In the genomic region with DNA sequence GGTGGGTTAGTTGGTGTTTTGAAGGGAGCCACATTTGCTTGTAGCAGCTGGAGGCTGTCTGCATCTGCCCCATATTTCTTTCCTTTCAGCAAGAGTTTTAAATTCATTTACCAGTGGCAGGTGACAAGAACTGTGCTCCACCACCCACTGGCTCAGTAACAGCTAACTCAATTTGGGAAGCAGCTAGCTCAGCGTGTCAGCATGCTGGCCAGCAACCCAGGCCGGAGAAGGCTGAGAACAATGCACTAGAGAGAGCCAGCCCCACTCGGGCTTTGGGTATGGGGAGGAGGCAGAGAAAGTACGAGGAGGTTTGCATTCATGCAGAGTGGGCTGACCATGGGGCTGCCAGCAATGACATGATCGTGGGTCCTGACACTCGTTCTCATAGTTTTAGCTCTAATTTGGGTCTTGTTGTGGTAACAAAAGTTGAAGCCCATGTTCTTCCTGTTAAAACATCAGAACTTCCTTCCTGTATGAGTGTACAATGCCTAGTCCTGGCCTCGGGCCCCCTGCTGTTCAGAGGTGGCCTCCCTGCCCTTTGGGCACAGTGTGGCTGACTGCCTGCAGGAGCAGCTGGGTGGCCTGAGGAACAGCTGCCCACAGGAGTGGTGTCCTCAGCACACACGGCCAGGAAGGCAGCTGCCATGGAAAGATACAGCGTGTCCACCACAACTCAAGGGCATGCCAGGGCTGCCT, we compare ENCODE assay signal across 8 cellular contexts. TPM values are rescaled to one million over a fixed set of nuclear protein-coding genes. Genes with fewer than 3 reads are reported as not detected.
A peak's percentile ranks its signal among the peaks of the same experiment; 100 is the strongest.
DNase-seq lines count a peak whose midpoint lies in the region; ATAC-seq and TF ChIP-seq lines count a peak whose summit lies in the region.

No MANE protein-coding gene starts in this region.

- no peaks in the 10 kb centered on the region for H3K27me3 ChIP-seq in OCI-LY1 (ENCODE audit: insufficient read depth, low read length)

- H3K4me2 ChIP-seq in OCI-LY1 (ENCODE audit: low read length) = peak overlapping the region; percentile 3; the same call in 1 of the 2 replicates

- H3K9ac ChIP-seq in OCI-LY1 (ENCODE audit: low read length) = no peak overlapping the region

- peak overlapping the region; percentile 56 to 81 for H3K4me3 Mint-ChIP-seq in CD14-positive monocyte
- peak overlapping the region; percentile 81 for H3K4me3 Mint-ChIP-seq in central memory CD8-positive, alpha-beta T cell
- peak overlapping the region; percentile 42 to 87 (median 72) for H3K4me3 Mint-ChIP-seq in naive thymus-derived CD8-positive, alpha-beta T cell

- H3F3A ChIP-seq in OCI-LY1 (ENCODE audit: insufficient read depth, low read length) = no peaks in the 10 kb centered on the region

- peaks cover 39% of the 10 kb centered on the region for H3K4me1 ChIP-seq in OCI-LY1 (ENCODE audit: insufficient read depth, low read length, severe bottlenecking)

- peaks cover 92% of the 10 kb centered on the region for H3K4me1 Mint-ChIP-seq in CD14-positive monocyte
- H3K4me1 Mint-ChIP-seq in central memory CD8-positive, alpha-beta T cell = peaks cover 91% of the 10 kb centered on the region
- H3K4me1 Mint-ChIP-seq in naive thymus-derived CD8-positive, alpha-beta T cell = peaks cover 50 to 94% (median 92%) of the 10 kb centered on the region in 4 donors

- ATAC-seq in central memory CD8-positive, alpha-beta T cell (replicated peaks; ENCODE audit: extremely low read depth, poor library complexity, severe bottlenecking) = peak; percentile 79
- ATAC-seq in naive thymus-derived CD8-positive, alpha-beta T cell = peak; percentile 70 to 79
- ATAC-seq in HG02870 (IDR thresholded peaks at IDR 0.05; ENCODE audit: unreplicated experiment) = no peak

- no peaks in the 10 kb centered on the region for H3K27me3 Mint-ChIP-seq in CD14-positive monocyte (ENCODE audit: low read depth in 3 of 3)
- no peaks in the 10 kb centered on the region for H3K27me3 Mint-ChIP-seq in central memory CD8-positive, alpha-beta T cell
- no peaks in the 10 kb centered on the region for H3K27me3 Mint-ChIP-seq in naive thymus-derived CD8-positive, alpha-beta T cell

- no peaks in the 10 kb centered on the region for H3K9me3 ChIP-seq in OCI-LY1 (ENCODE audit: low read length)

- TF ChIP-seq CTCF in CD14-positive monocyte (IDR thresholded peaks at IDR 0.05) = peak; percentile 79
- peak; percentile 10; the same call in 1 of the 2 replicates for TF ChIP-seq CTCF in OCI-LY1 (IDR thresholded peaks at IDR 0.05; ENCODE audit: low read length)

- no peak overlapping the region for H3K4me3 ChIP-seq in OCI-LY1 (ENCODE audit: low read depth, low read length, poor library complexity, severe bottlenecking)

- peak; percentile 90 for DNase-seq in CD14-positive monocyte (ENCODE audit: low spot score)
- peak in 1 of 2 donors; percentile 34 for DNase-seq in central memory CD8-positive, alpha-beta T cell (ENCODE audit: low spot score in 2 of 2)
- DNase-seq in naive thymus-derived CD8-positive, alpha-beta T cell = peak in 5 of 10 donors; percentile 32 to 50 (median 34)
- no peak for DNase-seq in GM19238 (ENCODE audit: insufficient read length, low spot score)
- no peak for DNase-seq in NCI-H748 treated with DMSO at 0.1 percent for 48 hours (lab: John Stamatoyannopoulos, UW)
- no peak for DNase-seq in AG08395 (ENCODE audit: low spot score)

- H3K9me2 ChIP-seq in OCI-LY1 (ENCODE audit: low read depth, low read length) = no peaks in the 10 kb centered on the region

- POLR2A ChIA-PET in naive thymus-derived CD8-positive, alpha-beta T cell (lab: Charles Lee) = interaction anchor here (0.6 to 3.3 kb wide), 13 partner anchors 11 to 65 kb away, joined by 3 to 21 read pairs (median 7); partner anchors contain the start of gene CDC42EP3

- H3K79me2 ChIP-seq in OCI-LY1 (ENCODE audit: insufficient read depth, low read length) = no peaks in the 10 kb centered on the region

- H3K36me3 Mint-ChIP-seq in CD14-positive monocyte = peaks cover 76 to 93% of the 10 kb centered on the region in 2 donors
- H3K36me3 Mint-ChIP-seq in central memory CD8-positive, alpha-beta T cell (ENCODE audit: insufficient read depth) = peaks cover 47% of the 10 kb centered on the region
- H3K36me3 Mint-ChIP-seq in naive thymus-derived CD8-positive, alpha-beta T cell = peaks cover 7 to 41% (median 35%) of the 10 kb centered on the region in 3 donors

- no peaks in the 10 kb centered on the region for H3K36me3 ChIP-seq in OCI-LY1 (ENCODE audit: insufficient read depth, low read length)

- H2AFZ ChIP-seq in OCI-LY1 (ENCODE audit: low read length) = no peak overlapping the region

- H3K9me3 Mint-ChIP-seq in CD14-positive monocyte = peaks cover 0 to 4% (median 0%) of the 10 kb centered on the region in 7 donors
- no peaks in the 10 kb centered on the region for H3K9me3 Mint-ChIP-seq in central memory CD8-positive, alpha-beta T cell
- H3K9me3 Mint-ChIP-seq in naive thymus-derived CD8-positive, alpha-beta T cell = peaks cover 0 to 6% (median 0%) of the 10 kb centered on the region in 9 donors

- peak overlapping the region; percentile 19 for H3K27ac ChIP-seq in OCI-LY1 (ENCODE audit: low read depth, low read length, poor library complexity, severe bottlenecking)

- peak overlapping the region; percentile 95 to 99 (median 98) for H3K27ac Mint-ChIP-seq in CD14-positive monocyte
- H3K27ac Mint-ChIP-seq in central memory CD8-positive, alpha-beta T cell (ENCODE audit: low read depth) = peak overlapping the region; percentile 96
- peak overlapping the region; percentile 87 to 97 (median 94) for H3K27ac Mint-ChIP-seq in naive thymus-derived CD8-positive, alpha-beta T cell

- H4K20me1 ChIP-seq in OCI-LY1 (ENCODE audit: insufficient read depth, low read length) = no peaks in the 10 kb centered on the region

- intact Hi-C loops in CD14-positive monocyte (cut with micrococcal nuclease) = no loop called here

RNA-seq across cellular contexts. Expression of gene CDC42EP3, which starts 23.0 kb away (rescaled TPM):
- 100 to 1,000 TPM; 249 to 272 TPM for polyA plus RNA-seq in CD14-positive monocyte
- total RNA-seq in naive thymus-derived CD8-positive, alpha-beta T cell = 10 to 100 TPM; 28.4 to 32.3 TPM
- 10 to 100 TPM; 47.9 to 68.5 (median 52.6) TPM for polyA plus RNA-seq in naive thymus-derived CD8-positive, alpha-beta T cell
